Comparison of ENCODE assay signal across 25 cellular contexts in genomic region chr7:157685430-157686284, GRCh38.
DNase-seq lines count a peak whose midpoint lies in the region; ATAC-seq, FAIRE-seq and TF ChIP-seq lines count a peak whose summit lies in the region.
"Had no signal": no experiment of that assay in that cellular context is flagged by ENCODE, and none has a peak within 500 bp of the region (broad histone marks: within the 10 kb centered on the region; RNA-seq: fewer than 3 reads in every experiment).

No MANE protein-coding gene starts in this region.

- H3K27me3 ChIP-seq in HepG2 (ENCODE audit: control insufficient read depth in 1 of 2, insufficient read depth in 2 of 2, low read length in 2 of 2): peaks cover 5 to 49% of the 10 kb centered on the region in 2 experiments; a peak in 4 of 5 replicates

- no peak overlapping the region for H3K4me2 ChIP-seq in HepG2 (ENCODE audit: low read depth, low read length)

- POLR2A ChIA-PET in WTC11 (lab: Charles Lee): no interaction called here
- POLR2A ChIA-PET in HepG2 (lab: Yijun Ruan, JAX): no interaction called here
- POLR2A ChIA-PET in HEK293T (lab: Yijun Ruan, JAX): no interaction called here

- CTCF ChIA-PET in WTC11 (lab: Charles Lee) (no interaction called here), HepG2 (lab: Yijun Ruan, JAX; ENCODE audit: low intra/inter-chr PET ratio, low total read pairs) (no interaction called here), HEK293T (lab: Yijun Ruan, JAX) (interaction anchor here (0.5 kb wide), 1 partner anchor 85 kb away, joined by 3 read pairs; no protein-coding TSS in a partner anchor)

- peaks cover 24% of the 10 kb centered on the region for H3K4me1 Mint-ChIP-seq in activated T-cell treated with anti-CD3 and anti-CD28 coated beads, Interleukin-2, amount 50 U/mL, for 24 hours (ENCODE audit: low read depth)
- peaks cover 22% of the 10 kb centered on the region for H3K4me1 Mint-ChIP-seq in activated T-cell treated with anti-CD3 and anti-CD28 coated beads, Interleukin-2, amount 50 U/mL, for 4 hours (ENCODE audit: low read depth)
- peaks cover 27% of the 10 kb centered on the region for H3K4me1 Mint-ChIP-seq in WTC11

- TF ChIP-seq EP300 in HepG2 (IDR thresholded peaks at IDR 0.05; ENCODE audit: low read depth in 2 of 2, low read length in 2 of 2): no peak
- TF ChIP-seq EP300 in HepG2 (CRISPR knock-in tag; IDR thresholded peaks at IDR 0.05; ENCODE audit: borderline replicate concordance): no peak

- ATAC-seq in activated T-cell treated with anti-CD3 and anti-CD28 coated beads, Interleukin-2, amount 50 U/mL, for 4 hours: no peak
- ATAC-seq in WTC11 (no peak), sciatic nerve (no peak), HG03097 (IDR thresholded peaks at IDR 0.05; ENCODE audit: low FRiP score, unreplicated experiment) (no peak), HepG2 (no peak; the same call in 1 of the 3 replicates)
- ATAC-seq: left colon, mucosa of descending colon, Right ventricle myocardium inferior had no signal

- peaks cover 9% of the 10 kb centered on the region; the same call in 1 of the 2 replicates for H4K20me1 ChIP-seq in HepG2 (ENCODE audit: insufficient read depth, low read length)

- BruUV-seq in HepG2 (replicated peaks; lab: Mats Ljungman, UMichigan): no TSS peak

- TF ChIP-seq CTCF in WTC11 (IDR thresholded peaks at IDR 0.05) (no peak), HepG2 (CRISPR knock-in tag; IDR thresholded peaks at IDR 0.05) (no peak)

- H3K36me3 ChIP-seq in HepG2 (replicated peaks in 1 of 2; ENCODE audit: control insufficient read depth in 1 of 2, insufficient read depth in 2 of 2, low read length in 2 of 2): no peaks in the 10 kb centered on the region; a peak in 1 of 5 replicates
- H3K36me3 ChIP-seq: BE2C had no signal

- no peaks in the 10 kb centered on the region for H3K79me2 ChIP-seq in HepG2 (ENCODE audit: insufficient read depth, low read length)
- H3K79me2 ChIP-seq: parathyroid adenoma had no signal

- H3K4me1 ChIP-seq in HepG2 (ENCODE audit: insufficient read depth, low read length): no peaks in the 10 kb centered on the region
- H3K4me1 ChIP-seq: BE2C, parathyroid adenoma had no signal

- H3K36me3 Mint-ChIP-seq in activated T-cell treated with anti-CD3 and anti-CD28 coated beads, Interleukin-2, amount 50 U/mL, for 24 hours (ENCODE audit: low read depth): no peaks in the 10 kb centered on the region
- no peaks in the 10 kb centered on the region for H3K36me3 Mint-ChIP-seq in activated T-cell treated with anti-CD3 and anti-CD28 coated beads, Interleukin-2, amount 50 U/mL, for 4 hours (ENCODE audit: insufficient read depth)
- H3K36me3 Mint-ChIP-seq in WTC11: peaks cover 4% of the 10 kb centered on the region; the same call in 1 of the 2 replicates

- H2AFZ ChIP-seq in HepG2 (ENCODE audit: low read length): no peak overlapping the region
- H2AFZ ChIP-seq: parathyroid adenoma had no signal

- in situ Hi-C loops in HepG2 (cut with HindIII; ENCODE audit: extremely low pct_ligation_motif_present, low pct_unique_long_range_greater_than_20kb): no loop called here

- 23% methylated on average over 15 of the region's 77 CpGs for WGBS in HepG2 (ENCODE audit: low lambda C conversion rate)

- no peaks in the 10 kb centered on the region for H3K9me3 ChIP-seq in HepG2 (ENCODE audit: low read length)
- H3K9me3 ChIP-seq: BE2C, mucosa of descending colon had no signal

- no peak overlapping the region for H3K27ac Mint-ChIP-seq in activated T-cell treated with anti-CD3 and anti-CD28 coated beads, Interleukin-2, amount 50 U/mL, for 24 hours
- no peak overlapping the region for H3K27ac Mint-ChIP-seq in WTC11
- H3K27ac Mint-ChIP-seq: activated naive CD4-positive, alpha-beta T cell treated with anti-CD3 and anti-CD28 coated beads, Interleukin-2, amount 50 U/mL, for 24 hours; dendritic cell treated with granulocyte-macrophage colony-stimulating factor and Interleukin-4, amounts not matched to agents 40 ng/mL and 50 ng/mL, for 4 days had no signal

- H3K9me3 Mint-ChIP-seq in activated T-cell treated with anti-CD3 and anti-CD28 coated beads, Interleukin-2, amount 50 U/mL, for 24 hours: no peaks in the 10 kb centered on the region
- H3K9me3 Mint-ChIP-seq in activated T-cell treated with anti-CD3 and anti-CD28 coated beads, Interleukin-2, amount 50 U/mL, for 4 hours: no peaks in the 10 kb centered on the region
- no peaks in the 10 kb centered on the region for H3K9me3 Mint-ChIP-seq in WTC11
- H3K9me3 Mint-ChIP-seq: activated naive CD4-positive, alpha-beta T cell treated with anti-CD3 and anti-CD28 coated beads, Interleukin-2, amount 50 U/mL, for 24 hours; dendritic cell treated with granulocyte-macrophage colony-stimulating factor and Interleukin-4, amounts not matched to agents 40 ng/mL and 50 ng/mL, for 4 days had no signal

- H3K27me3 Mint-ChIP-seq in activated T-cell treated with anti-CD3 and anti-CD28 coated beads, Interleukin-2, amount 50 U/mL, for 24 hours: peaks cover 78% of the 10 kb centered on the region
- peaks cover 71% of the 10 kb centered on the region for H3K27me3 Mint-ChIP-seq in activated T-cell treated with anti-CD3 and anti-CD28 coated beads, Interleukin-2, amount 50 U/mL, for 4 hours (ENCODE audit: low read depth)
- peaks cover 93% of the 10 kb centered on the region for H3K27me3 Mint-ChIP-seq in WTC11 (ENCODE audit: low read depth)

- DNase-seq in activated T-cell treated with anti-CD3 and anti-CD28 coated beads, Interleukin-2, amount 50 U/mL, for 24 hours: peak; percentile 28
- no peak for DNase-seq in activated T-cell treated with anti-CD3 and anti-CD28 coated beads, Interleukin-2, amount 50 U/mL, for 4 hours
- DNase-seq in WTC11 (ENCODE audit: low spot score): no peak
- peak; percentile 81 for DNase-seq in mesenteric fat pad (ENCODE audit: low spot score)
- peak; percentile 43 for DNase-seq in sciatic nerve (ENCODE audit: low spot score)
- no peak for DNase-seq in HepG2 (ENCODE audit: low spot score)
- no peak for DNase-seq in HEK293T (ENCODE audit: extremely low spot score)
- DNase-seq: activated CD4-positive, alpha-beta T cell treated with anti-CD3 and anti-CD28 coated beads, Interleukin-2, amount 50 U/mL, for 4 hours; activated T-cell treated with anti-CD3 and anti-CD28 coated beads for 4 hours; BE2C; foreskin melanocyte; left colon; mucosa of descending colon; NCI-H1417 treated with DMSO at 0.1 percent for 48 hours; NCI-H524; stimulated activated CD4-positive, alpha-beta T cell treated with anti-CD3 and anti-CD28 coated beads, Interleukin-4, amount 100 ng/mL, for 1 hour; T-helper 1 cell had no signal

- no peak overlapping the region for H3K27ac ChIP-seq in HepG2 (ENCODE audit: extremely low read length, insufficient read depth, low read length)
- H3K27ac ChIP-seq: parathyroid adenoma had no signal

- FAIRE-seq in HepG2 (lab: Jason Lieb, UNC): no peak
- FAIRE-seq: A204.1, D721Med, H54 had no signal

- intact Hi-C loops in sciatic nerve (cut with DNase I): no loop called here
- intact Hi-C loops in HepG2 (cut with micrococcal nuclease; ENCODE audit: unreplicated experiment): no loop called here

- no peak overlapping the region for H3K4me3 Mint-ChIP-seq in activated T-cell treated with anti-CD3 and anti-CD28 coated beads, Interleukin-2, amount 50 U/mL, for 24 hours
- H3K4me3 Mint-ChIP-seq in activated T-cell treated with anti-CD3 and anti-CD28 coated beads, Interleukin-2, amount 50 U/mL, for 4 hours: no peak overlapping the region
- H3K4me3 Mint-ChIP-seq in WTC11: peak overlapping the region; percentile 31; the same call in 1 of the 2 replicates
- H3K4me3 Mint-ChIP-seq: dendritic cell treated with granulocyte-macrophage colony-stimulating factor and Interleukin-4, amounts not matched to agents 40 ng/mL and 50 ng/mL, for 4 days had no signal

- TF ChIP-seq RAD21 in HepG2 (CRISPR knock-in tag; IDR thresholded peaks at IDR 0.05): no peak

- TF ChIP-seq POLR2A in HepG2 (IDR thresholded peaks at IDR 0.05; ENCODE audit: insufficient read depth in 1 of 2, low read depth in 2 of 2, low read length in 2 of 2): no peak

- no peak overlapping the region for H3K4me3 ChIP-seq in HepG2 (replicated peaks in 1 of 3; ENCODE audit: insufficient read depth in 1 of 3, low read depth in 2 of 3, low read length in 3 of 3)
- H3K4me3 ChIP-seq: mucosa of descending colon had no signal

- no peak overlapping the region for H3K9ac ChIP-seq in HepG2 (ENCODE audit: insufficient read depth, low read depth, low read length)
- H3K9ac ChIP-seq: parathyroid adenoma had no signal

TF ChIP-seq in WTC11, 78 proteins besides CTCF, POLR2A, EP300 and RAD21 (continues in another document):
- TF ChIP-seq TCF7 (CRISPR knock-in tag; IDR thresholded peaks at IDR 0.05; ENCODE audit: low read depth) (no peak), ATF3 (CRISPR knock-in tag; conservative IDR thresholded peaks at IDR 0.05) (no peak)

TF ChIP-seq in HepG2, 621 proteins besides CTCF, POLR2A, EP300 and RAD21:
- no peak for TF ChIP-seq SP4 (CRISPR knock-in tag; IDR thresholded peaks at IDR 0.05)

TF ChIP-seq in HEK293T, 16 proteins besides CTCF, POLR2A, EP300 and RAD21:
- TF ChIP-seq BHLHE40 (IDR thresholded peaks at IDR 0.05; ENCODE audit: borderline replicate concordance): no peak
- TF ChIP-seq PKNOX1 (IDR thresholded peaks at IDR 0.05): no peak
- TF ChIP-seq HDGF (IDR thresholded peaks at IDR 0.05; ENCODE audit: borderline replicate concordance): no peak
- no peak for TF ChIP-seq ELF4 (IDR thresholded peaks at IDR 0.05)
- TF ChIP-seq SUZ12 (IDR thresholded peaks at IDR 0.05): no peak
- no peak for TF ChIP-seq NFRKB (IDR thresholded peaks at IDR 0.05)
- TF ChIP-seq FOXK2 (IDR thresholded peaks at IDR 0.05): no peak
- no peak for TF ChIP-seq LEF1 (IDR thresholded peaks at IDR 0.05; ENCODE audit: borderline replicate concordance)
TF ChIP-seq in HEK293T: peak in this region for 0.

Comparison
In these comparisons a context has a peak if more than half of its experiments do, and no peak if none do; other contexts are left out.
1. DNase-seq: peak in activated T-cell treated with anti-CD3 and anti-CD28 coated beads, Interleukin-2, amount 50 U/mL, for 24 hours (single experiment), mesenteric fat pad (single experiment) and sciatic nerve (single experiment); none in activated T-cell treated with anti-CD3 and anti-CD28 coated beads, Interleukin-2, amount 50 U/mL, for 4 hours (single experiment), WTC11 (single experiment), HepG2 (single experiment) and HEK293T (single experiment).